34 cellular contexts compared by ENCODE assay signal in the genomic region with DNA sequence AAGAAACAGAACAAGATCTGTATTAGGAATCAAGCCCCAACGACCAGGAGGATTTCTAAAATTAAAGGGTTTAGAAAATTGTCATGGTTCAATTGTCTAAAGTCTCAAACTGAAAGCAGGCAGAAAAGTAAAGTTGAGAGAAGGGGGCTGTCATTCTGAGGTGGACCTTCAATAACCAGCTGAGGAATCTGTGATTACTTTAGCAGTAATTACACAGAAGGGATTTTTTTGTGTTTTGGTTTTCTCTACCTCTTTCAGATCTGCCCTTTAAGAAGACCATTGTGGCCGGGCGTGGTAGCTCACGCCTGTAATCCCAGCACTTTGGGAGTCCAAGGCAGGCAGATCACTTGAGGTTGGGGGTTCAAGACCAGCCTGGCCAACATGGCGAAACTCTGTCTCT. TPM values are rescaled to one million over a fixed set of nuclear protein-coding genes. Genes with fewer than 3 reads are reported as not detected.
"Had no signal": no experiment of that assay in that cellular context is flagged by ENCODE, and none has a peak within 500 bp of the region (broad histone marks: within the 10 kb centered on the region; RNA-seq: fewer than 3 reads in every experiment).

No MANE protein-coding gene starts in this region.

- H3K9me3 Mint-ChIP-seq: activated CD4-positive, alpha-beta memory T cell treated with anti-CD3 and anti-CD28 coated beads for 36 hours; activated naive CD4-positive, alpha-beta T cell treated with anti-CD3 and anti-CD28 coated beads, Interleukin-2, amount 50 U/mL, for 24 hours; activated naive CD8-positive, alpha-beta T cell treated with anti-CD3 and anti-CD28 coated beads, Interleukin-2, amount 10 ng/mL, durations not matched to agents 7 days and 5 days; activated T-cell treated with anti-CD3 and anti-CD28 coated beads, Interleukin-2, amount 50 U/mL, for 72 hours; activated T-helper 17 cell treated with anti-CD3 and anti-CD28 coated beads, Interleukin-2, amount 50 U/mL, for 72 hours; T-helper 1 cell treated with Interleukin-12 subunit alpha and Interleukin-12 subunit beta and Interleukin-4 antibody, amounts not matched to agents 30 μg/mL and 1 μg/mL, for 36 hours; T-helper 2 cell treated with Interferon-gamma antibody and Interleukin-4, amounts not matched to agents 5 μg/mL and 100 μg/mL, for 36 hours had no signal

- H3K9me3 ChIP-seq: ascending aorta, MG63, Peyer's patch, SJSA1, SK-N-SH had no signal

- H3K4me2 ChIP-seq: SK-N-SH had no signal

- H3K27me3 Mint-ChIP-seq: activated CD4-positive, alpha-beta memory T cell treated with anti-CD3 and anti-CD28 coated beads for 36 hours; activated naive CD4-positive, alpha-beta T cell treated with anti-CD3 and anti-CD28 coated beads, Interleukin-2, amount 50 U/mL, for 24 hours; activated naive CD8-positive, alpha-beta T cell treated with anti-CD3 and anti-CD28 coated beads, Interleukin-2, amount 10 ng/mL, durations not matched to agents 7 days and 5 days; activated T-helper 17 cell treated with anti-CD3 and anti-CD28 coated beads, Interleukin-2, amount 50 U/mL, for 72 hours had no signal

- H3K27ac ChIP-seq: ascending aorta, cardiac muscle cell, Peyer's patch, SJSA1 had no signal

- H3K27me3 ChIP-seq: ascending aorta, cardiac muscle cell, MG63, Peyer's patch, SJSA1 had no signal

- H3K4me1 ChIP-seq: ascending aorta, Peyer's patch, SJSA1 had no signal

- H3K4me3 Mint-ChIP-seq: activated CD4-positive, alpha-beta memory T cell treated with anti-CD3 and anti-CD28 coated beads for 36 hours; activated naive CD4-positive, alpha-beta T cell treated with anti-CD3 and anti-CD28 coated beads, Interleukin-2, amount 50 U/mL, for 24 hours; activated naive CD8-positive, alpha-beta T cell treated with anti-CD3 and anti-CD28 coated beads, Interleukin-2, amount 10 ng/mL, durations not matched to agents 7 days and 5 days; activated T-cell treated with anti-CD3 and anti-CD28 coated beads, Interleukin-2, amount 50 U/mL, for 72 hours; activated T-helper 17 cell treated with anti-CD3 and anti-CD28 coated beads, Interleukin-2, amount 50 U/mL, for 72 hours; T-helper 1 cell treated with Interleukin-12 subunit alpha and Interleukin-12 subunit beta and Interleukin-4 antibody, amounts not matched to agents 30 μg/mL and 1 μg/mL, for 36 hours; T-helper 2 cell treated with Interferon-gamma antibody and Interleukin-4, amounts not matched to agents 5 μg/mL and 100 μg/mL, for 36 hours; WTC11 had no signal

- DNase-seq: activated CD4-positive, alpha-beta memory T cell treated with anti-CD3 and anti-CD28 coated beads for 36 hours; activated CD4-positive, alpha-beta T cell treated with anti-CD3 and anti-CD28 coated beads for 4 hours; activated CD4-positive, alpha-beta T cell treated with anti-CD3 and anti-CD28 coated beads, Interleukin-2, amount 50 U/mL, for 1 hour; activated CD4-positive, CD25-positive, alpha-beta regulatory T cell treated with anti-CD3 and anti-CD28 coated beads, Interleukin-2, amount 50 U/mL, for 72 hours; activated CD8-positive, alpha-beta memory T cell treated with anti-CD3 and anti-CD28 coated beads, Interleukin-2, amount 50 U/mL, for 48 hours; activated effector memory CD4-positive, alpha-beta T cell treated with anti-CD3 and anti-CD28 coated beads, Interleukin-2, amount 50 U/mL, for 16 hours; activated naive CD4-positive, alpha-beta T cell; activated naive CD8-positive, alpha-beta T cell treated with anti-CD3 and anti-CD28 coated beads, Interleukin-2, amount 10 ng/mL, durations not matched to agents 7 days and 5 days; activated T-cell treated with anti-CD3 and anti-CD28 coated beads, Interleukin-2, amount 50 U/mL, for 72 hours; amygdala; MG63; NCI-H1092; NCI-H146; NCI-H187; NCI-H2029 treated with DMSO at 0.1 percent for 48 hours; NCI-H2107; NCI-H2171; NCI-H510A; NCI-H526; NCI-H748 treated with DMSO at 0.1 percent for 48 hours; NK-92 treated with Interleukin-12 subunit alpha and Interleukin-12 subunit beta, amount 100 ng/mL, for 24 hours; PC-3; Peyer's patch; RPMI8226; SHP77 treated with DMSO at 0.1 percent for 48 hours; SK-N-SH had no signal

- H3K4me1 Mint-ChIP-seq: WTC11 had no signal

- ATAC-seq: activated T-cell treated with anti-CD3 and anti-CD28 coated beads, Interleukin-2, amount 50 U/mL, for 72 hours; activated T-helper 17 cell treated with anti-CD3 and anti-CD28 coated beads, Interleukin-2, amount 50 U/mL, for 72 hours; PC-3; WTC11 had no signal

- H3K4me3 ChIP-seq: ascending aorta, cardiac muscle cell, MG63, Peyer's patch, SJSA1 had no signal

- H3K9ac ChIP-seq: SK-N-SH had no signal

- H3K27ac Mint-ChIP-seq: activated CD4-positive, alpha-beta memory T cell treated with anti-CD3 and anti-CD28 coated beads for 36 hours; activated naive CD4-positive, alpha-beta T cell treated with anti-CD3 and anti-CD28 coated beads, Interleukin-2, amount 50 U/mL, for 24 hours; activated naive CD8-positive, alpha-beta T cell treated with anti-CD3 and anti-CD28 coated beads, Interleukin-2, amount 10 ng/mL, durations not matched to agents 7 days and 5 days; activated T-cell treated with anti-CD3 and anti-CD28 coated beads, Interleukin-2, amount 50 U/mL, for 72 hours; activated T-helper 17 cell treated with anti-CD3 and anti-CD28 coated beads, Interleukin-2, amount 50 U/mL, for 72 hours; T-helper 1 cell treated with Interleukin-12 subunit alpha and Interleukin-12 subunit beta and Interleukin-4 antibody, amounts not matched to agents 30 μg/mL and 1 μg/mL, for 36 hours; T-helper 2 cell treated with Interferon-gamma antibody and Interleukin-4, amounts not matched to agents 5 μg/mL and 100 μg/mL, for 36 hours; WTC11 had no signal

RNA-seq across cellular contexts. Expression of gene FAM177B, which starts 42.1 kb away (rescaled TPM):
- total RNA-seq: activated CD4-positive, alpha-beta memory T cell treated with anti-CD3 and anti-CD28 coated beads for 36 hours; activated naive CD8-positive, alpha-beta T cell treated with anti-CD3 and anti-CD28 coated beads, Interleukin-2, amount 10 ng/mL, durations not matched to agents 7 days and 5 days; activated T-cell treated with anti-CD3 and anti-CD28 coated beads, Interleukin-2, amount 50 U/mL, for 72 hours; ascending aorta; cardiac muscle cell; PC-3; SJSA1; WTC11 had no signal
- polyA plus RNA-seq: cardiac muscle cell, SK-N-SH had no signal
